ENCODE assay signal across 37 cellular contexts in the genomic region with DNA sequence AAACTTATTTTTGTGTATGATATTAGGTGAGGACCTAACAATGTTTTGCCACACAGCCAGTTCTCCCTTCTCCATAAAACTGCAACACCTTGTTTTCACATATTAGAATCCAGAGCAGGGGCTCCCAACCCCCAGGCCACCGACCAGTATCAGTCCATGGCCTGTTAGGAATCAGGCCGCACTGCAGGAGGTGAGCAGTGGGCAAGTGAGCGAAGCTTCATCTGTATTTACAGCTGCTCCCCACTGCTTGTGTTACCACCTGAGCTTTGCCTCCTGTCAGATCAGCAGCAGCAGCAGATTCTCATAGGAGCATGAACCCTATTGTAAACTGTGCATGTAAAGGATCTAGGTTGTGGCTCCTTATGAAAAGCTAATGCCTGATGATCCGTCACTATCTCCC.
"Had no signal": no experiment of that assay in that cellular context is flagged by ENCODE, and none has a peak within 500 bp of the region (broad histone marks: within the 10 kb centered on the region; RNA-seq: fewer than 3 reads in every experiment).

No MANE protein-coding gene starts in this region.

- H3K9me3 Mint-ChIP-seq: activated CD4-positive, alpha-beta memory T cell treated with anti-CD3 and anti-CD28 coated beads, Interleukin-2, amount 10 ng/mL, durations not matched to agents 7 days and 5 days; activated CD4-positive, alpha-beta T cell treated with anti-CD3 and anti-CD28 coated beads, Interleukin-2, amount 10 ng/mL, durations not matched to agents 7 days and 5 days; activated naive CD4-positive, alpha-beta T cell treated with anti-CD3 and anti-CD28 coated beads, Interleukin-2, amount 10 ng/mL, durations not matched to agents 7 days and 5 days; activated naive CD4-positive, alpha-beta T cell treated with anti-CD3 and anti-CD28 coated beads, Interleukin-2, amount 50 U/mL, for 24 hours; activated naive CD8-positive, alpha-beta T cell treated with anti-CD3 and anti-CD28 coated beads, Interleukin-2, amount 10 ng/mL, durations not matched to agents 7 days and 5 days; activated naive CD8-positive, alpha-beta T cell treated with anti-CD3 and anti-CD28 coated beads, Interleukin-2, amount 50 U/mL, for 24 hours; activated T-cell treated with anti-CD3 and anti-CD28 coated beads, Interleukin-2, amount 50 U/mL, for 24 hours; activated T-helper 2 cell treated with anti-CD3 and anti-CD28 coated beads, Interferon-gamma antibody, Interleukin-2, Interleukin-4, amounts not matched to agents 10 μg/mL and 5 μg/mL and 100 μg/mL, durations not matched to agents 14 hours and 24 hours and 36 hours; brain; central memory CD8-positive, alpha-beta T cell; T-helper 1 cell treated with Interleukin-12 subunit alpha and Interleukin-12 subunit beta and Interleukin-4 antibody, amounts not matched to agents 30 μg/mL and 1 μg/mL, for 36 hours; T-helper 2 cell treated with Interferon-gamma antibody and Interleukin-4, amounts not matched to agents 5 μg/mL and 100 μg/mL, for 36 hours had no signal

- H3K4me1 ChIP-seq: ascending aorta had no signal

- H3K27me3 Mint-ChIP-seq: activated CD4-positive, alpha-beta memory T cell treated with anti-CD3 and anti-CD28 coated beads, Interleukin-2, amount 10 ng/mL, durations not matched to agents 7 days and 5 days; activated CD4-positive, alpha-beta T cell treated with anti-CD3 and anti-CD28 coated beads for 36 hours; activated CD4-positive, alpha-beta T cell treated with anti-CD3 and anti-CD28 coated beads, Interleukin-2, amount 10 ng/mL, durations not matched to agents 7 days and 5 days; activated CD8-positive, alpha-beta memory T cell treated with anti-CD3 and anti-CD28 coated beads, Interleukin-2, amount 10 ng/mL, durations not matched to agents 7 days and 5 days; activated naive CD8-positive, alpha-beta T cell treated with anti-CD3 and anti-CD28 coated beads, Interleukin-2, amount 10 ng/mL, durations not matched to agents 7 days and 5 days; activated naive CD8-positive, alpha-beta T cell treated with anti-CD3 and anti-CD28 coated beads, Interleukin-2, amount 50 U/mL, for 24 hours had no signal

- H3K36me3 Mint-ChIP-seq: activated CD8-positive, alpha-beta memory T cell treated with anti-CD3 and anti-CD28 coated beads, Interleukin-2, amount 10 ng/mL, durations not matched to agents 7 days and 5 days; activated naive CD4-positive, alpha-beta T cell treated with anti-CD3 and anti-CD28 coated beads, Interleukin-2, amount 10 ng/mL, durations not matched to agents 7 days and 5 days; activated naive CD4-positive, alpha-beta T cell treated with anti-CD3 and anti-CD28 coated beads, Interleukin-2, amount 50 U/mL, for 24 hours; activated naive CD8-positive, alpha-beta T cell; activated naive CD8-positive, alpha-beta T cell treated with anti-CD3 and anti-CD28 coated beads, Interleukin-2, amount 10 ng/mL, durations not matched to agents 7 days and 5 days; brain had no signal

- H3K9me3 ChIP-seq: ascending aorta had no signal

- H3K4me3 Mint-ChIP-seq: activated CD4-positive, alpha-beta memory T cell treated with anti-CD3 and anti-CD28 coated beads, Interleukin-2, amount 10 ng/mL, durations not matched to agents 7 days and 5 days; activated CD4-positive, alpha-beta T cell treated with anti-CD3 and anti-CD28 coated beads for 36 hours; activated CD4-positive, alpha-beta T cell treated with anti-CD3 and anti-CD28 coated beads, Interleukin-2, amount 10 ng/mL, durations not matched to agents 7 days and 5 days; activated CD8-positive, alpha-beta memory T cell treated with anti-CD3 and anti-CD28 coated beads, Interleukin-2, amount 10 ng/mL, durations not matched to agents 7 days and 5 days; activated CD8-positive, alpha-beta T cell treated with anti-CD3 and anti-CD28 coated beads, Interleukin-2, amount 10 ng/mL, durations not matched to agents 7 days and 5 days; activated naive CD4-positive, alpha-beta T cell treated with anti-CD3 and anti-CD28 coated beads, Interleukin-2, amount 10 ng/mL, durations not matched to agents 7 days and 5 days; activated naive CD4-positive, alpha-beta T cell treated with anti-CD3 and anti-CD28 coated beads, Interleukin-2, amount 50 U/mL, for 24 hours; activated naive CD8-positive, alpha-beta T cell; activated naive CD8-positive, alpha-beta T cell treated with anti-CD3 and anti-CD28 coated beads, Interleukin-2, amount 10 ng/mL, durations not matched to agents 7 days and 5 days; activated naive CD8-positive, alpha-beta T cell treated with anti-CD3 and anti-CD28 coated beads, Interleukin-2, amount 50 U/mL, for 24 hours; activated T-cell treated with anti-CD3 and anti-CD28 coated beads, Interleukin-2, amount 50 U/mL, for 24 hours; brain; central memory CD8-positive, alpha-beta T cell; T-helper 1 cell treated with Interleukin-12 subunit alpha and Interleukin-12 subunit beta and Interleukin-4 antibody, amounts not matched to agents 30 μg/mL and 1 μg/mL, for 36 hours; T-helper 2 cell treated with Interferon-gamma antibody and Interleukin-4, amounts not matched to agents 5 μg/mL and 100 μg/mL, for 36 hours; WTC11 had no signal

- H3K27ac ChIP-seq: ascending aorta, cardiac muscle cell, WERI-Rb-1 had no signal

- DNase-seq: activated CD4-positive, alpha-beta memory T cell treated with anti-CD3 and anti-CD28 coated beads, Interleukin-2, amount 10 ng/mL, durations not matched to agents 7 days and 5 days; activated CD4-positive, alpha-beta T cell treated with anti-CD3 and anti-CD28 coated beads for 1 hour; activated CD4-positive, alpha-beta T cell treated with anti-CD3 and anti-CD28 coated beads for 36 hours; activated CD4-positive, alpha-beta T cell treated with anti-CD3 and anti-CD28 coated beads for 48 hours; activated CD4-positive, alpha-beta T cell treated with anti-CD3 and anti-CD28 coated beads, Interleukin-2, amount 10 ng/mL, durations not matched to agents 7 days and 5 days; activated CD4-positive, alpha-beta T cell treated with anti-CD3 and anti-CD28 coated beads, Interleukin-2, amount 50 U/mL, for 48 hours; activated CD4-positive, CD25-positive, alpha-beta regulatory T cell; activated CD8-positive, alpha-beta memory T cell treated with anti-CD3 and anti-CD28 coated beads for 24 hours; activated CD8-positive, alpha-beta memory T cell treated with anti-CD3 and anti-CD28 coated beads, Interleukin-2, amount 10 ng/mL, durations not matched to agents 7 days and 5 days; activated CD8-positive, alpha-beta memory T cell treated with anti-CD3 and anti-CD28 coated beads, Interleukin-2, amount 50 U/mL, for 48 hours; activated CD8-positive, alpha-beta T cell treated with anti-CD3 and anti-CD28 coated beads, Interleukin-2, amount 10 ng/mL, durations not matched to agents 7 days and 5 days; activated effector memory CD4-positive, alpha-beta T cell treated with Interleukin-2 at 50 U/mL for 16 hours; activated gamma-delta T cell; activated naive CD4-positive, alpha-beta T cell treated with anti-CD3 and anti-CD28 coated beads, Interleukin-2, amount 10 ng/mL, durations not matched to agents 7 days and 5 days; activated naive CD4-positive, alpha-beta T cell treated with Interleukin-2 at 50 U/mL for 16 hours; activated naive CD8-positive, alpha-beta T cell treated with anti-CD3 and anti-CD28 coated beads, Interleukin-2, amount 10 ng/mL, durations not matched to agents 7 days and 5 days; activated naive CD8-positive, alpha-beta T cell treated with anti-CD3 and anti-CD28 coated beads, Interleukin-2, amount 50 U/mL, for 24 hours; activated T-cell treated with anti-CD3 and anti-CD28 coated beads, Interleukin-2, amount 50 U/mL, for 24 hours; activated T-cell treated with anti-CD3 and anti-CD28 coated beads, Interleukin-2, amount 50 U/mL, for 48 hours; amygdala; caudate nucleus; cerebellar nuclear complex; T-helper 1 cell; T-helper 2 cell; T-helper 9 cell; WERI-Rb-1 had no signal

- H3K4me3 ChIP-seq: ascending aorta, cardiac muscle cell had no signal

- H3K27me3 ChIP-seq: ascending aorta, cardiac muscle cell had no signal

- H3K27ac Mint-ChIP-seq: activated CD4-positive, alpha-beta memory T cell treated with anti-CD3 and anti-CD28 coated beads, Interleukin-2, amount 10 ng/mL, durations not matched to agents 7 days and 5 days; activated CD4-positive, alpha-beta T cell treated with anti-CD3 and anti-CD28 coated beads for 36 hours; activated CD4-positive, alpha-beta T cell treated with anti-CD3 and anti-CD28 coated beads, Interleukin-2, amount 10 ng/mL, durations not matched to agents 7 days and 5 days; activated CD8-positive, alpha-beta memory T cell treated with anti-CD3 and anti-CD28 coated beads, Interleukin-2, amount 10 ng/mL, durations not matched to agents 7 days and 5 days; activated CD8-positive, alpha-beta T cell treated with anti-CD3 and anti-CD28 coated beads, Interleukin-2, amount 10 ng/mL, durations not matched to agents 7 days and 5 days; activated naive CD4-positive, alpha-beta T cell treated with anti-CD3 and anti-CD28 coated beads, Interleukin-2, amount 10 ng/mL, durations not matched to agents 7 days and 5 days; activated naive CD4-positive, alpha-beta T cell treated with anti-CD3 and anti-CD28 coated beads, Interleukin-2, amount 50 U/mL, for 24 hours; activated naive CD8-positive, alpha-beta T cell; activated naive CD8-positive, alpha-beta T cell treated with anti-CD3 and anti-CD28 coated beads, Interleukin-2, amount 10 ng/mL, durations not matched to agents 7 days and 5 days; activated naive CD8-positive, alpha-beta T cell treated with anti-CD3 and anti-CD28 coated beads, Interleukin-2, amount 50 U/mL, for 24 hours; activated T-cell treated with anti-CD3 and anti-CD28 coated beads, Interleukin-2, amount 50 U/mL, for 24 hours; activated T-helper 2 cell treated with anti-CD3 and anti-CD28 coated beads, Interferon-gamma antibody, Interleukin-2, Interleukin-4, amounts not matched to agents 10 μg/mL and 5 μg/mL and 100 μg/mL, durations not matched to agents 14 hours and 24 hours and 36 hours; T-helper 1 cell treated with Interleukin-12 subunit alpha and Interleukin-12 subunit beta and Interleukin-4 antibody, amounts not matched to agents 30 μg/mL and 1 μg/mL, for 36 hours; T-helper 2 cell treated with Interferon-gamma antibody and Interleukin-4, amounts not matched to agents 5 μg/mL and 100 μg/mL, for 36 hours had no signal

- ATAC-seq: activated CD4-positive, alpha-beta T cell treated with anti-CD3 and anti-CD28 coated beads for 36 hours; activated CD4-positive, CD25-positive, alpha-beta regulatory T cell treated with anti-CD3 and anti-CD28 coated beads, Interleukin-2, amount 50 U/mL, for 24 hours; activated CD8-positive, alpha-beta memory T cell treated with anti-CD3 and anti-CD28 coated beads, Interleukin-2, amount 10 ng/mL, durations not matched to agents 7 days and 5 days; activated CD8-positive, alpha-beta T cell treated with anti-CD3 and anti-CD28 coated beads, Interleukin-2, amount 10 ng/mL, durations not matched to agents 7 days and 5 days; activated naive CD8-positive, alpha-beta T cell treated with anti-CD3 and anti-CD28 coated beads, Interleukin-2, amount 50 U/mL, for 24 hours; WTC11 had no signal

- H3K36me3 ChIP-seq: ascending aorta, cardiac muscle cell, WERI-Rb-1 had no signal
